Comparison of ENCODE assay signal across 8 cellular contexts in the genomic region with DNA sequence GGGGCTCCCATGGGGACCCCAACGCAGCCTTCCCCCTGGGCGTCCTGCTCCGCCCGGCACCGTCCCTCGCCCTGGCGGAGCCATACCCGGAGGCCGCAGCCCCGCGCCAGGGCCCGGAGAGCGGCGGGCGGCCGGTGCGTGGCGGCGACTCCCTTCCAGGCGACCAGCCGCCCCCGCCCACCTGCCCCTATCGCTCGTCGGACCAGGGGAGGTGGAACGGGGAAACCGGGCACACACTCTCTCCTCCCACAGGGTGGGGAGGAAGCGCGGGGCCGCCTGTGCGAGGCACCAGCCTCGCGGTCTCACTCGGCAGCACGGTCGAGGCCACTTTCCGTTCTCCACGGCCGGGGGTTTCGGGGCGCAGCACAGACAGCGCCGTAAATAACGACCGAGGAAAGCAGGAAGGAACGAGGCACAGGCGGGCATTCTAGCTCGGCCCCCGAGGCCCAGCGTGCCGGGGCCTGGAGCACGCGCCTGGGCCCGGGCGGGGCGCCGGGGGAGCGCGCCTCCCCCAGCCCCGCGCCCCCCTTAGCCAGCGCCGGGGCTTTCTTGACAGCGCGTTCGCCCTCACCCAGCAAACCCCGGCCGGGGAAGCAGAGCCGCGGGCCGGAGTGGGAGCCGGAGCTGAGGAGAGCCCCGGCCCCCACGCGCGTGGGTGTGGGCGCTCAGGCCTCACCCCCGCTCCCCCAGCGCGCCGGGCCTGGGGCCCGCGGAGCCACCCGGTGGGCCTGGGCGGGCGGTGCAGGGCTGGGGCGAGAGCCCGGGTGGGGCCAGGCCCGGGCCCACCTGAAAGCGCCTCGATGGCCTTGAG. TPM values are rescaled to one million over a fixed set of nuclear protein-coding genes. Genes with fewer than 3 reads are reported as not detected.
A peak's percentile ranks its signal among the peaks of the same experiment; 100 is the strongest.
DNase-seq lines count a peak whose midpoint lies in the region; ATAC-seq and TF ChIP-seq lines count a peak whose summit lies in the region.

No MANE protein-coding gene starts in this region.

- no peak overlapping the region for H3K27ac Mint-ChIP-seq in activated T-helper 1 cell treated with anti-CD3 and anti-CD28 coated beads, Interleukin-12 subunit alpha, Interleukin-12 subunit beta, Interleukin-2, Interleukin-4 antibody, amounts not matched to agents 30 ng/mL and 10 ng/mL and 1 ng/mL, durations not matched to agents 14 hours and 24 hours and 36 hours

- intact Hi-C loops in activated T-helper 1 cell treated with anti-CD3 and anti-CD28 coated beads, Interleukin-12 subunit alpha, Interleukin-12 subunit beta, Interleukin-2, Interleukin-4 antibody, amounts not matched to agents 30 ng/mL and 10 ng/mL and 1 ng/mL, durations not matched to agents 14 hours and 24 hours and 36 hours (cut with micrococcal nuclease), result no loop called here
- intact Hi-C loops in heart right ventricle (cut with DNase I) (no loop called here), prostate gland (cut with DNase I) (no loop called here)

- DNase-seq in NCI-H1417 (lab: John Stamatoyannopoulos, UW), result peak; percentile 30 to 85 (median 76)
- no peak for DNase-seq in NCI-H1417 treated with DMSO at 0.1 percent for 48 hours (lab: John Stamatoyannopoulos, UW)
- DNase-seq in activated T-helper 1 cell treated with anti-CD3 and anti-CD28 coated beads, Interleukin-12 subunit alpha, Interleukin-12 subunit beta, Interleukin-2, Interleukin-4 antibody, amounts not matched to agents 30 ng/mL and 10 ng/mL and 1 ng/mL, durations not matched to agents 14 hours and 24 hours and 36 hours (ENCODE audit: low spot score), result peak; percentile 25
- DNase-seq in heart right ventricle, result no peak
- DNase-seq in prostate gland (ENCODE audit: low spot score), result no peak

- H3K36me3 ChIP-seq in KMS-11 (ENCODE audit: insufficient read depth), result 0 out of 2 replicates have a peak, but pooled peaks cover 5% of the 10 kb centered on the region
- no peaks in the 10 kb centered on the region for H3K36me3 ChIP-seq in heart right ventricle
- no peaks in the 10 kb centered on the region for H3K36me3 ChIP-seq in prostate gland

- no peak for TF ChIP-seq POLR2A in prostate gland (IDR thresholded peaks at IDR 0.05)

- peak overlapping the region; percentile 94 for H3K9ac ChIP-seq in KMS-11

- peaks cover 7% of the 10 kb centered on the region for H3K36me3 Mint-ChIP-seq in activated T-helper 1 cell treated with anti-CD3 and anti-CD28 coated beads, Interleukin-12 subunit alpha, Interleukin-12 subunit beta, Interleukin-2, Interleukin-4 antibody, amounts not matched to agents 30 ng/mL and 10 ng/mL and 1 ng/mL, durations not matched to agents 14 hours and 24 hours and 36 hours (ENCODE audit: low read depth)

- ATAC-seq in heart right ventricle, result peak in 5 of 8 donors; percentile 7 to 64 (median 25)
- no peak for ATAC-seq in HG02840 (IDR thresholded peaks at IDR 0.05; ENCODE audit: low FRiP score, unreplicated experiment)

- no peaks in the 10 kb centered on the region for H3K9me3 Mint-ChIP-seq in activated T-helper 1 cell treated with anti-CD3 and anti-CD28 coated beads, Interleukin-12 subunit alpha, Interleukin-12 subunit beta, Interleukin-2, Interleukin-4 antibody, amounts not matched to agents 30 ng/mL and 10 ng/mL and 1 ng/mL, durations not matched to agents 14 hours and 24 hours and 36 hours

- H3K79me2 ChIP-seq in KMS-11 (ENCODE audit: insufficient read depth, low read depth), result peaks cover 88% of the 10 kb centered on the region

- TF ChIP-seq CTCF in KMS-11 (conservative IDR thresholded peaks at IDR 0.05; ENCODE audit: low read depth, low read length), result no peak
- TF ChIP-seq CTCF in heart right ventricle (IDR thresholded peaks at IDR 0.05), result no peak
- no peak for TF ChIP-seq CTCF in prostate gland (IDR thresholded peaks at IDR 0.05)

- peak overlapping the region; percentile 63 for H3K4me3 Mint-ChIP-seq in activated T-helper 1 cell treated with anti-CD3 and anti-CD28 coated beads, Interleukin-12 subunit alpha, Interleukin-12 subunit beta, Interleukin-2, Interleukin-4 antibody, amounts not matched to agents 30 ng/mL and 10 ng/mL and 1 ng/mL, durations not matched to agents 14 hours and 24 hours and 36 hours

- no peaks in the 10 kb centered on the region for H3K27me3 ChIP-seq in KMS-11 (ENCODE audit: insufficient read depth, low read depth)
- peaks cover 50 to 100% (median 100%) of the 10 kb centered on the region in 7 donors for H3K27me3 ChIP-seq in heart right ventricle
- peaks cover 70% of the 10 kb centered on the region for H3K27me3 ChIP-seq in prostate gland (replicated peaks; ENCODE audit: insufficient read depth)

- H3K4me1 Mint-ChIP-seq in activated T-helper 1 cell treated with anti-CD3 and anti-CD28 coated beads, Interleukin-12 subunit alpha, Interleukin-12 subunit beta, Interleukin-2, Interleukin-4 antibody, amounts not matched to agents 30 ng/mL and 10 ng/mL and 1 ng/mL, durations not matched to agents 14 hours and 24 hours and 36 hours (ENCODE audit: low read depth), result peaks cover 45% of the 10 kb centered on the region

- H3K27ac ChIP-seq in KMS-11, result peak overlapping the region; percentile 95
- H3K27ac ChIP-seq in heart right ventricle, result no peak overlapping the region
- H3K27ac ChIP-seq in skin epidermis, result no peak overlapping the region
- no peak overlapping the region for H3K27ac ChIP-seq in prostate gland

- peak overlapping the region; percentile 85 for H3K4me2 ChIP-seq in KMS-11

- H3K9me3 ChIP-seq in heart right ventricle (no peaks in the 10 kb centered on the region), prostate gland (no peaks in the 10 kb centered on the region)

- peaks cover 65% of the 10 kb centered on the region for H3K27me3 Mint-ChIP-seq in activated T-helper 1 cell treated with anti-CD3 and anti-CD28 coated beads, Interleukin-12 subunit alpha, Interleukin-12 subunit beta, Interleukin-2, Interleukin-4 antibody, amounts not matched to agents 30 ng/mL and 10 ng/mL and 1 ng/mL, durations not matched to agents 14 hours and 24 hours and 36 hours (ENCODE audit: insufficient read depth)

- peaks cover 23% of the 10 kb centered on the region for H3K4me1 ChIP-seq in KMS-11 (ENCODE audit: low read depth, poor library complexity, severe bottlenecking)
- H3K4me1 ChIP-seq in heart right ventricle, result peaks cover 11 to 56% (median 43%) of the 10 kb centered on the region in 9 donors
- peaks cover 9% of the 10 kb centered on the region for H3K4me1 ChIP-seq in prostate gland (replicated peaks)

- H3K4me3 ChIP-seq in KMS-11 (IDR thresholded peaks at IDR 0.05; ENCODE audit: insufficient read depth, low read depth, low read length) (no peak overlapping the region), heart right ventricle (peak overlapping the region in 9 of 10 donors; percentile 8 to 45 (median 32)), skin epidermis (peak overlapping the region; percentile 7 to 36 (median 17)), prostate gland (no peak overlapping the region)

- 2% methylated on average over 74 to 91 of the region's 91 CpGs for WGBS in heart right ventricle, 2 donors
- WGBS in prostate gland, result 5% methylated on average over 39 of the region's 91 CpGs

- no peak overlapping the region for H2AFZ ChIP-seq in KMS-11 (ENCODE audit: low read depth)

- H4K20me1 ChIP-seq in KMS-11 (ENCODE audit: insufficient read depth), result peaks cover 36% of the 10 kb centered on the region

RNA-seq across cellular contexts. Expression of gene IGF2BP3, which starts 0.9 kb away (rescaled TPM):
- total RNA-seq in activated T-helper 1 cell treated with anti-CD3 and anti-CD28 coated beads, Interleukin-12 subunit alpha, Interleukin-12 subunit beta, Interleukin-2, Interleukin-4 antibody, amounts not matched to agents 30 ng/mL and 10 ng/mL and 1 ng/mL, durations not matched to agents 14 hours and 24 hours and 36 hours, result 2.5 and 2.7 TPM in 2 replicates
- total RNA-seq in heart right ventricle, result under 1 TPM in 3 of 10 donors, not detected in 7; 0.20 to 0.60 (median 0.49) TPM
- under 1 TPM in 1 of 2 donors, not detected in 1; 0.16 TPM for polyA plus RNA-seq in heart right ventricle
- 1 to 10 TPM in 1 of 2 donors, not detected in 1; 9.6 TPM for total RNA-seq in prostate gland

Comparison
In these comparisons a context has a peak if more than half of its experiments do, and no peak if none do; other contexts are left out.
1. DNase-seq: peak in NCI-H1417 (3 of 3) and activated T-helper 1 cell treated with anti-CD3 and anti-CD28 coated beads, Interleukin-12 subunit alpha, Interleukin-12 subunit beta, Interleukin-2, Interleukin-4 antibody, amounts not matched to agents 30 ng/mL and 10 ng/mL and 1 ng/mL, durations not matched to agents 14 hours and 24 hours and 36 hours (single experiment); none in NCI-H1417 treated with DMSO at 0.1 percent for 48 hours (single experiment), heart right ventricle (0 of 2) and prostate gland (single experiment).
2. H3K4me3 ChIP-seq: peak in heart right ventricle (9 of 10) and skin epidermis (7 of 7); none in KMS-11 (single experiment) and prostate gland (0 of 2).